3 cellular contexts compared by ENCODE assay signal in the genomic region with DNA sequence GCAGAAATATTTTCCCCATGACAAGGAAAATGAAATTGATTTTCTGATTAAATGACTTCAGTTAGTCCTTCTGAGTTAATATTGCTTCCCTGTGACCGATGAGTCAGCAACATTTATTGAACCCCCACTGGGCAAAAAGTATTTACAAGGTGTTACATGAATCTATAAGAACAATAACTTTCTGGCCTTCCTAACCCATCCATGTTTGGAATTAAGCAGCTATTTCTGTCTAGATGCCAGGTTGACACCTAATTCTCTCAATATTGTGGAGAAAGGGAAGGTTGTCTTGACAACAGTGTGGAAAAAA.
TF ChIP-seq lines count a peak whose summit lies in the region.

No MANE protein-coding gene starts in this region.

TF ChIP-seq in A549, 52 proteins besides CTCF, POLR2A, EP300 and RAD21:
- no peak for TF ChIP-seq USF2 (IDR thresholded peaks at IDR 0.05)
- TF ChIP-seq MAFK (IDR thresholded peaks at IDR 0.05; ENCODE audit: partially characterized antibody), result peak; percentile 79
- no peak for TF ChIP-seq CEBPB (IDR thresholded peaks at IDR 0.05)

TF ChIP-seq in GM23338, 12 proteins besides CTCF, POLR2A, EP300 and RAD21 (continues in another document):
- TF ChIP-seq, protein P1, sequence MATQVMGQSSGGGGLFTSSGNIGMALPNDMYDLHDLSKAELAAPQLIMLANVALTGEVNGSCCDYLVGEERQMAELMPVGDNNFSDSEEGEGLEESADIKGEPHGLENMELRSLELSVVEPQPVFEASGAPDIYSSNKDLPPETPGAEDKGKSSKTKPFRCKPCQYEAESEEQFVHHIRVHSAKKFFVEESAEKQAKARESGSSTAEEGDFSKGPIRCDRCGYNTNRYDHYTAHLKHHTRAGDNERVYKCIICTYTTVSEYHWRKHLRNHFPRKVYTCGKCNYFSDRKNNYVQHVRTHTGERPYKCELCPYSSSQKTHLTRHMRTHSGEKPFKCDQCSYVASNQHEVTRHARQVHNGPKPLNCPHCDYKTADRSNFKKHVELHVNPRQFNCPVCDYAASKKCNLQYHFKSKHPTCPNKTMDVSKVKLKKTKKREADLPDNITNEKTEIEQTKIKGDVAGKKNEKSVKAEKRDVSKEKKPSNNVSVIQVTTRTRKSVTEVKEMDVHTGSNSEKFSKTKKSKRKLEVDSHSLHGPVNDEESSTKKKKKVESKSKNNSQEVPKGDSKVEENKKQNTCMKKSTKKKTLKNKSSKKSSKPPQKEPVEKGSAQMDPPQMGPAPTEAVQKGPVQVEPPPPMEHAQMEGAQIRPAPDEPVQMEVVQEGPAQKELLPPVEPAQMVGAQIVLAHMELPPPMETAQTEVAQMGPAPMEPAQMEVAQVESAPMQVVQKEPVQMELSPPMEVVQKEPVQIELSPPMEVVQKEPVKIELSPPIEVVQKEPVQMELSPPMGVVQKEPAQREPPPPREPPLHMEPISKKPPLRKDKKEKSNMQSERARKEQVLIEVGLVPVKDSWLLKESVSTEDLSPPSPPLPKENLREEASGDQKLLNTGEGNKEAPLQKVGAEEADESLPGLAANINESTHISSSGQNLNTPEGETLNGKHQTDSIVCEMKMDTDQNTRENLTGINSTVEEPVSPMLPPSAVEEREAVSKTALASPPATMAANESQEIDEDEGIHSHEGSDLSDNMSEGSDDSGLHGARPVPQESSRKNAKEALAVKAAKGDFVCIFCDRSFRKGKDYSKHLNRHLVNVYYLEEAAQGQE (IDR thresholded peaks at IDR 0.05; ENCODE audit: unreplicated experiment), result no peak
- TF ChIP-seq ZNF114 (CRISPR knock-in tag; IDR thresholded peaks at IDR 0.05) (no peak), CREB1 (CRISPR knock-in tag; IDR thresholded peaks at IDR 0.05; ENCODE audit: low read depth) (no peak), EZH2 (IDR thresholded peaks at IDR 0.05; ENCODE audit: low read depth, unreplicated experiment) (no peak), NANOG (IDR thresholded peaks at IDR 0.05; ENCODE audit: borderline replicate concordance) (no peak), POLR2AphosphoS5 (IDR thresholded peaks at IDR 0.05; ENCODE audit: low read depth) (no peak), STAT1 (IDR thresholded peaks at IDR 0.05; ENCODE audit: unreplicated experiment) (no peak), JUNB (IDR thresholded peaks at IDR 0.05; ENCODE audit: unreplicated experiment) (no peak), ETS1 (IDR thresholded peaks at IDR 0.05) (no peak)
- TF ChIP-seq, protein P2, sequence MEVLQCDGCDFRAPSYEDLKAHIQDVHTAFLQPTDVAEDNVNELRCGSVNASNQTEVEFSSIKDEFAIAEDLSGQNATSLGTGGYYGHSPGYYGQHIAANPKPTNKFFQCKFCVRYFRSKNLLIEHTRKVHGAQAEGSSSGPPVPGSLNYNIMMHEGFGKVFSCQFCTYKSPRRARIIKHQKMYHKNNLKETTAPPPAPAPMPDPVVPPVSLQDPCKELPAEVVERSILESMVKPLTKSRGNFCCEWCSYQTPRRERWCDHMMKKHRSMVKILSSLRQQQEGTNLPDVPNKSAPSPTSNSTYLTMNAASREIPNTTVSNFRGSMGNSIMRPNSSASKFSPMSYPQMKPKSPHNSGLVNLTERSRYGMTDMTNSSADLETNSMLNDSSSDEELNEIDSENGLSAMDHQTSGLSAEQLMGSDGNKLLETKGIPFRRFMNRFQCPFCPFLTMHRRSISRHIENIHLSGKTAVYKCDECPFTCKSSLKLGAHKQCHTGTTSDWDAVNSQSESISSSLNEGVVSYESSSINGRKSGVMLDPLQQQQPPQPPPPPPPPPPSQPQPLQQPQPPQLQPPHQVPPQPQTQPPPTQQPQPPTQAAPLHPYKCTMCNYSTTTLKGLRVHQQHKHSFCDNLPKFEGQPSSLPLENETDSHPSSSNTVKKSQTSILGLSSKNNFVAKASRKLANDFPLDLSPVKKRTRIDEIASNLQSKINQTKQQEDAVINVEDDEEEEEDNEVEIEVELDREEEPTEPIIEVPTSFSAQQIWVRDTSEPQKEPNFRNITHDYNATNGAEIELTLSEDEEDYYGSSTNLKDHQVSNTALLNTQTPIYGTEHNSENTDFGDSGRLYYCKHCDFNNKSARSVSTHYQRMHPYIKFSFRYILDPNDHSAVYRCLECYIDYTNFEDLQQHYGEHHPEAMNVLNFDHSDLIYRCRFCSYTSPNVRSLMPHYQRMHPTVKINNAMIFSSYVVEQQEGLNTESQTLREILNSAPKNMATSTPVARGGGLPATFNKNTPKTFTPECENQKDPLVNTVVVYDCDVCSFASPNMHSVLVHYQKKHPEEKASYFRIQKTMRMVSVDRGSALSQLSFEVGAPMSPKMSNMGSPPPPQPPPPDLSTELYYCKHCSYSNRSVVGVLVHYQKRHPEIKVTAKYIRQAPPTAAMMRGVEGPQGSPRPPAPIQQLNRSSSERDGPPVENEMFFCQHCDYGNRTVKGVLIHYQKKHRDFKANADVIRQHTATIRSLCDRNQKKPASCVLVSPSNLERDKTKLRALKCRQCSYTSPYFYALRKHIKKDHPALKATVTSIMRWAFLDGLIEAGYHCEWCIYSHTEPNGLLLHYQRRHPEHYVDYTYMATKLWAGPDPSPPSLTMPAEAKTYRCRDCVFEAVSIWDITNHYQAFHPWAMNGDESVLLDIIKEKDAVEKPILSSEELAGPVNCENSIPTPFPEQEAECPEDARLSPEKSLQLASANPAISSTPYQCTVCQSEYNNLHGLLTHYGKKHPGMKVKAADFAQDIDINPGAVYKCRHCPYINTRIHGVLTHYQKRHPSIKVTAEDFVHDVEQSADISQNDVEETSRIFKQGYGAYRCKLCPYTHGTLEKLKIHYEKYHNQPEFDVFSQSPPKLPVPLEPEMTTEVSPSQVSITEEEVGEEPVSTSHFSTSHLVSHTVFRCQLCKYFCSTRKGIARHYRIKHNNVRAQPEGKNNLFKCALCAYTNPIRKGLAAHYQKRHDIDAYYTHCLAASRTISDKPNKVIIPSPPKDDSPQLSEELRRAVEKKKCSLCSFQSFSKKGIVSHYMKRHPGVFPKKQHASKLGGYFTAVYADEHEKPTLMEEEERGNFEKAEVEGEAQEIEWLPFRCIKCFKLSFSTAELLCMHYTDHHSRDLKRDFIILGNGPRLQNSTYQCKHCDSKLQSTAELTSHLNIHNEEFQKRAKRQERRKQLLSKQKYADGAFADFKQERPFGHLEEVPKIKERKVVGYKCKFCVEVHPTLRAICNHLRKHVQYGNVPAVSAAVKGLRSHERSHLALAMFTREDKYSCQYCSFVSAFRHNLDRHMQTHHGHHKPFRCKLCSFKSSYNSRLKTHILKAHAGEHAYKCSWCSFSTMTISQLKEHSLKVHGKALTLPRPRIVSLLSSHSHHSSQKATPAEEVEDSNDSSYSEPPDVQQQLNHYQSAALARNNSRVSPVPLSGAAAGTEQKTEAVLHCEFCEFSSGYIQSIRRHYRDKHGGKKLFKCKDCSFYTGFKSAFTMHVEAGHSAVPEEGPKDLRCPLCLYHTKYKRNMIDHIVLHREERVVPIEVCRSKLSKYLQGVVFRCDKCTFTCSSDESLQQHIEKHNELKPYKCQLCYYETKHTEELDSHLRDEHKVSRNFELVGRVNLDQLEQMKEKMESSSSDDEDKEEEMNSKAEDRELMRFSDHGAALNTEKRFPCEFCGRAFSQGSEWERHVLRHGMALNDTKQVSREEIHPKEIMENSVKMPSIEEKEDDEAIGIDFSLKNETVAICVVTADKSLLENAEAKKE (CRISPR knock-in tag; IDR thresholded peaks at IDR 0.05), result no peak

TF ChIP-seq in H1, 55 proteins besides CTCF, POLR2A, EP300 and RAD21:
- TF ChIP-seq MAFK (IDR thresholded peaks at IDR 0.05; ENCODE audit: low read depth, low read length) (peak; percentile 75; the same call in 1 of the 2 replicates), TBP (IDR thresholded peaks at IDR 0.05; ENCODE audit: low read depth, low read length) (no peak), RXRA (IDR thresholded peaks at IDR 0.05; ENCODE audit: insufficient read depth, low read depth, low read length) (no peak), BACH1 (IDR thresholded peaks at IDR 0.05; ENCODE audit: low read length) (peak; percentile 78; the same call in 1 of the 2 replicates), SIRT6 (IDR thresholded peaks at IDR 0.05; ENCODE audit: low read length) (no peak), TAF7 (optimal IDR thresholded peaks at IDR 0.05; ENCODE audit: borderline replicate concordance, low read depth, low read length) (no peak), KDM1A (IDR thresholded peaks at IDR 0.05; ENCODE audit: borderline replicate concordance, low read length) (no peak), CHD7 (IDR thresholded peaks at IDR 0.05; ENCODE audit: insufficient replicate concordance, low read length) (peak; percentile 10), SRF (IDR thresholded peaks at IDR 0.05; ENCODE audit: low read depth, low read length) (no peak), GTF2F1 (IDR thresholded peaks at IDR 0.05; ENCODE audit: borderline replicate concordance, low read depth, low read length) (no peak), KDM5A (IDR thresholded peaks at IDR 0.05; ENCODE audit: low read length) (no peak), TAF1 (IDR thresholded peaks at IDR 0.05; ENCODE audit: low read depth, low read length) (no peak), PHF8 (conservative IDR thresholded peaks at IDR 0.05; ENCODE audit: low read depth, low read length) (no peak), JUND (IDR thresholded peaks at IDR 0.05; ENCODE audit: low read length) (no peak), SP4 (IDR thresholded peaks at IDR 0.05; ENCODE audit: low read length) (no peak), FOSL1 (IDR thresholded peaks at IDR 0.05; ENCODE audit: insufficient read depth, low read depth, low read length) (no peak), ASH2L (IDR thresholded peaks at IDR 0.05; ENCODE audit: low read length) (no peak)
TF ChIP-seq in H1: peak in this region for 3.
